Comparison of ENCODE assay signal across 1 cellular context in the genomic region with DNA sequence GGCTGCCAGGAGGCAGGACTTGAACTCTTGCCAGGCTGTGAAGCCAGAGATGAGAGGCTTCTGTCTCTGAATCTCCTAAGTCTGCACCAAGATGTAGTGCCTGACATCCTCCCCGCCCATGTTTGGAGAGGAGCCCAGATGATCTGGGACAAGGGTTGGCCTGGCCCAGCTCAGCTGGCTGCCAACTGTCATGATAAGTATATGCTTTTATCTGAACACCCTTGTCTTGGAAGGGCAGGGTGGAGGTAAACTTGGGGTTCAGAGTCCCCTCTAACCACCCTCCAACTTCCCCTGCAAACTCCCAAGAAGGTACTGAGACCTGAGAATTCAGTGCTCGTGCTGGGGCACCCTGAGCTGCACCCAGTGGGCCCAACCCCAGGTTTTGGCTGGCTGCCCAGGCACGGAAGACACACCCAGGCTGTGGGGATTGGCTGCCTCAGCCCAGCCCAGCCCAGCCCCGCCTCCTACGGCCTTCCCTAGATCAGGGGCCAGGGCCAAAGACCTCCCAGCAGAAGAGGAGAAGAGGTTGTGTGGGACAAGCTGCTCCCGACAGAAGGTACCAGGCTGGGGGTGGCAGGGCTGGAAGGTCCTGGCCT.
TF ChIP-seq lines count a peak whose summit lies in the region.

A gene with protein sequence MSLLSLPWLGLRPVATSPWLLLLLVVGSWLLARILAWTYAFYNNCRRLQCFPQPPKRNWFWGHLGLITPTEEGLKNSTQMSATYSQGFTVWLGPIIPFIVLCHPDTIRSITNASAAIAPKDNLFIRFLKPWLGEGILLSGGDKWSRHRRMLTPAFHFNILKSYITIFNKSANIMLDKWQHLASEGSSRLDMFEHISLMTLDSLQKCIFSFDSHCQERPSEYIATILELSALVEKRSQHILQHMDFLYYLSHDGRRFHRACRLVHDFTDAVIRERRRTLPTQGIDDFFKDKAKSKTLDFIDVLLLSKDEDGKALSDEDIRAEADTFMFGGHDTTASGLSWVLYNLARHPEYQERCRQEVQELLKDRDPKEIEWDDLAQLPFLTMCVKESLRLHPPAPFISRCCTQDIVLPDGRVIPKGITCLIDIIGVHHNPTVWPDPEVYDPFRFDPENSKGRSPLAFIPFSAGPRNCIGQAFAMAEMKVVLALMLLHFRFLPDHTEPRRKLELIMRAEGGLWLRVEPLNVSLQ (plus strand): TSS at position 508 of the 596 bp plus-strand sequence. CDS start 443 bp downstream, outside the sequence.

TF ChIP-seq in HepG2, 621 proteins besides CTCF, POLR2A, EP300 and RAD21 (continues in another document):
- TF ChIP-seq SP5 (CRISPR knock-in tag; IDR thresholded peaks at IDR 0.05; ENCODE audit: borderline replicate concordance, low read depth) (no peak), ZNF619 (CRISPR knock-in tag; IDR thresholded peaks at IDR 0.05) (no peak), CCDC6 (CRISPR knock-in tag; IDR thresholded peaks at IDR 0.05) (peak; percentile 30; the same call in 1 of the 2 replicates), MTF2 (CRISPR knock-in tag; IDR thresholded peaks at IDR 0.05; ENCODE audit: borderline replicate concordance) (no peak), MAZ (IDR thresholded peaks at IDR 0.05; ENCODE audit: borderline replicate concordance, low read depth, low read length) (no peak), MAZ (CRISPR knock-in tag; IDR thresholded peaks at IDR 0.05; ENCODE audit: low read depth) (peak; percentile 44; the same call in 1 of the 2 replicates), RBAK (CRISPR knock-in tag; IDR thresholded peaks at IDR 0.05) (no peak), NFYC (CRISPR knock-in tag; IDR thresholded peaks at IDR 0.05) (peak; percentile 64), ZC3H4 (CRISPR knock-in tag; IDR thresholded peaks at IDR 0.05; ENCODE audit: borderline replicate concordance) (no peak), PLRG1 (conservative IDR thresholded peaks at IDR 0.05) (no peak), ZNF558 (CRISPR knock-in tag; IDR thresholded peaks at IDR 0.05; ENCODE audit: borderline replicate concordance) (no peak), ZNF543 (CRISPR knock-in tag; IDR thresholded peaks at IDR 0.05) (0 out of 2 replicates have a peak, but pooled peaks have one; percentile 29), HOXA5 (CRISPR knock-in tag; IDR thresholded peaks at IDR 0.05) (0 out of 2 replicates have a peak, but pooled peaks have one; percentile 69), RBFOX2 (IDR thresholded peaks at IDR 0.05; ENCODE audit: low read depth, low read length) (peak; percentile 42; the same call in 1 of the 2 replicates), ZNF749 (CRISPR knock-in tag; IDR thresholded peaks at IDR 0.05; ENCODE audit: borderline replicate concordance) (no peak), PPARG (CRISPR knock-in tag; conservative IDR thresholded peaks at IDR 0.05) (peak; percentile 44; the same call in 1 of the 2 replicates), MBD4 (IDR thresholded peaks at IDR 0.05; ENCODE audit: borderline replicate concordance, low read length) (no peak), KMT2A (CRISPR knock-in tag; IDR thresholded peaks at IDR 0.05) (no peak), PAWR (CRISPR knock-in tag; IDR thresholded peaks at IDR 0.05; ENCODE audit: borderline replicate concordance) (no peak), FOSL1 (CRISPR knock-in tag; IDR thresholded peaks at IDR 0.05; ENCODE audit: borderline replicate concordance) (no peak), ZNF335 (CRISPR knock-in tag; IDR thresholded peaks at IDR 0.05) (0 out of 2 replicates have a peak, but pooled peaks have one; percentile 35), SPEN (CRISPR knock-in tag; IDR thresholded peaks at IDR 0.05; ENCODE audit: low read depth) (0 out of 2 replicates have a peak, but pooled peaks have one; percentile 26), RBM39 (IDR thresholded peaks at IDR 0.05; ENCODE audit: low read depth, low read length, poor library complexity, severe bottlenecking) (peak; percentile 29), ZNF883 (CRISPR knock-in tag; IDR thresholded peaks at IDR 0.05; ENCODE audit: not compliant biosample characterization) (no peak), PRPF4 (IDR thresholded peaks at IDR 0.05; ENCODE audit: low read depth, low read length, poor library complexity, severe bottlenecking) (no peak), IKZF4 (CRISPR knock-in tag; IDR thresholded peaks at IDR 0.05; ENCODE audit: borderline replicate concordance, low read depth, not compliant biosample characterization) (no peak), TGIF2 (CRISPR knock-in tag; IDR thresholded peaks at IDR 0.05) (0 out of 2 replicates have a peak, but pooled peaks have one; percentile 54), EED (CRISPR knock-in tag; IDR thresholded peaks at IDR 0.05) (no peak), ARNT2 (CRISPR knock-in tag; IDR thresholded peaks at IDR 0.05; ENCODE audit: low read depth) (no peak), SRF (IDR thresholded peaks at IDR 0.05; ENCODE audit: low read depth, low read length) (no peak)
- TF ChIP-seq, protein P1, sequence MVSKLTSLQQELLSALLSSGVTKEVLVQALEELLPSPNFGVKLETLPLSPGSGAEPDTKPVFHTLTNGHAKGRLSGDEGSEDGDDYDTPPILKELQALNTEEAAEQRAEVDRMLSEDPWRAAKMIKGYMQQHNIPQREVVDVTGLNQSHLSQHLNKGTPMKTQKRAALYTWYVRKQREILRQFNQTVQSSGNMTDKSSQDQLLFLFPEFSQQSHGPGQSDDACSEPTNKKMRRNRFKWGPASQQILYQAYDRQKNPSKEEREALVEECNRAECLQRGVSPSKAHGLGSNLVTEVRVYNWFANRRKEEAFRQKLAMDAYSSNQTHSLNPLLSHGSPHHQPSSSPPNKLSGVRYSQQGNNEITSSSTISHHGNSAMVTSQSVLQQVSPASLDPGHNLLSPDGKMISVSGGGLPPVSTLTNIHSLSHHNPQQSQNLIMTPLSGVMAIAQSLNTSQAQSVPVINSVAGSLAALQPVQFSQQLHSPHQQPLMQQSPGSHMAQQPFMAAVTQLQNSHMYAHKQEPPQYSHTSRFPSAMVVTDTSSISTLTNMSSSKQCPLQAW (CRISPR knock-in tag; IDR thresholded peaks at IDR 0.05) = peak; percentile 10; the same call in 1 of the 2 replicates
- TF ChIP-seq, protein P2, sequence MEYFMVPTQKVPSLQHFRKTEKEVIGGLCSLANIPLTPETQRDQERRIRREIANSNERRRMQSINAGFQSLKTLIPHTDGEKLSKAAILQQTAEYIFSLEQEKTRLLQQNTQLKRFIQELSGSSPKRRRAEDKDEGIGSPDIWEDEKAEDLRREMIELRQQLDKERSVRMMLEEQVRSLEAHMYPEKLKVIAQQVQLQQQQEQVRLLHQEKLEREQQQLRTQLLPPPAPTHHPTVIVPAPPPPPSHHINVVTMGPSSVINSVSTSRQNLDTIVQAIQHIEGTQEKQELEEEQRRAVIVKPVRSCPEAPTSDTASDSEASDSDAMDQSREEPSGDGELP (IDR thresholded peaks at IDR 0.05; ENCODE audit: borderline replicate concordance, low read depth) = peak; percentile 62; the same call in 1 of the 2 replicates
- TF ChIP-seq, protein P3, sequence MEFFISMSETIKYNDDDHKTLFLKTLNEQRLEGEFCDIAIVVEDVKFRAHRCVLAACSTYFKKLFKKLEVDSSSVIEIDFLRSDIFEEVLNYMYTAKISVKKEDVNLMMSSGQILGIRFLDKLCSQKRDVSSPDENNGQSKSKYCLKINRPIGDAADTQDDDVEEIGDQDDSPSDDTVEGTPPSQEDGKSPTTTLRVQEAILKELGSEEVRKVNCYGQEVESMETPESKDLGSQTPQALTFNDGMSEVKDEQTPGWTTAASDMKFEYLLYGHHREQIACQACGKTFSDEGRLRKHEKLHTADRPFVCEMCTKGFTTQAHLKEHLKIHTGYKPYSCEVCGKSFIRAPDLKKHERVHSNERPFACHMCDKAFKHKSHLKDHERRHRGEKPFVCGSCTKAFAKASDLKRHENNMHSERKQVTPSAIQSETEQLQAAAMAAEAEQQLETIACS (CRISPR knock-in tag; IDR thresholded peaks at IDR 0.05) = no peak
- TF ChIP-seq, protein P4, sequence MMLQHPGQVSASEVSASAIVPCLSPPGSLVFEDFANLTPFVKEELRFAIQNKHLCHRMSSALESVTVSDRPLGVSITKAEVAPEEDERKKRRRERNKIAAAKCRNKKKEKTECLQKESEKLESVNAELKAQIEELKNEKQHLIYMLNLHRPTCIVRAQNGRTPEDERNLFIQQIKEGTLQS (CRISPR knock-in tag; IDR thresholded peaks at IDR 0.05) = no peak
- TF ChIP-seq, protein P5, sequence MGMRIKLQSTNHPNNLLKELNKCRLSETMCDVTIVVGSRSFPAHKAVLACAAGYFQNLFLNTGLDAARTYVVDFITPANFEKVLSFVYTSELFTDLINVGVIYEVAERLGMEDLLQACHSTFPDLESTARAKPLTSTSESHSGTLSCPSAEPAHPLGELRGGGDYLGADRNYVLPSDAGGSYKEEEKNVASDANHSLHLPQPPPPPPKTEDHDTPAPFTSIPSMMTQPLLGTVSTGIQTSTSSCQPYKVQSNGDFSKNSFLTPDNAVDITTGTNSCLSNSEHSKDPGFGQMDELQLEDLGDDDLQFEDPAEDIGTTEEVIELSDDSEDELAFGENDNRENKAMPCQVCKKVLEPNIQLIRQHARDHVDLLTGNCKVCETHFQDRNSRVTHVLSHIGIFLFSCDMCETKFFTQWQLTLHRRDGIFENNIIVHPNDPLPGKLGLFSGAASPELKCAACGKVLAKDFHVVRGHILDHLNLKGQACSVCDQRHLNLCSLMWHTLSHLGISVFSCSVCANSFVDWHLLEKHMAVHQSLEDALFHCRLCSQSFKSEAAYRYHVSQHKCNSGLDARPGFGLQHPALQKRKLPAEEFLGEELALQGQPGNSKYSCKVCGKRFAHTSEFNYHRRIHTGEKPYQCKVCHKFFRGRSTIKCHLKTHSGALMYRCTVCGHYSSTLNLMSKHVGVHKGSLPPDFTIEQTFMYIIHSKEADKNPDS (CRISPR knock-in tag; IDR thresholded peaks at IDR 0.05) = no peak
- TF ChIP-seq, protein P6, sequence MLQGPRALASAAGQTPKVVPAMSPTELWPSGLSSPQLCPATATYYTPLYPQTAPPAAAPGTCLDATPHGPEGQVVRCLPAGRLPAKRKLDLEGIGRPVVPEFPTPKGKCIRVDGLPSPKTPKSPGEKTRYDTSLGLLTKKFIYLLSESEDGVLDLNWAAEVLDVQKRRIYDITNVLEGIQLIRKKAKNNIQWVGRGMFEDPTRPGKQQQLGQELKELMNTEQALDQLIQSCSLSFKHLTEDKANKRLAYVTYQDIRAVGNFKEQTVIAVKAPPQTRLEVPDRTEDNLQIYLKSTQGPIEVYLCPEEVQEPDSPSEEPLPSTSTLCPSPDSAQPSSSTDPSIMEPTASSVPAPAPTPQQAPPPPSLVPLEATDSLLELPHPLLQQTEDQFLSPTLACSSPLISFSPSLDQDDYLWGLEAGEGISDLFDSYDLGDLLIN (CRISPR knock-in tag; IDR thresholded peaks at IDR 0.05; ENCODE audit: borderline replicate concordance) = no peak
- TF ChIP-seq, protein P7, sequence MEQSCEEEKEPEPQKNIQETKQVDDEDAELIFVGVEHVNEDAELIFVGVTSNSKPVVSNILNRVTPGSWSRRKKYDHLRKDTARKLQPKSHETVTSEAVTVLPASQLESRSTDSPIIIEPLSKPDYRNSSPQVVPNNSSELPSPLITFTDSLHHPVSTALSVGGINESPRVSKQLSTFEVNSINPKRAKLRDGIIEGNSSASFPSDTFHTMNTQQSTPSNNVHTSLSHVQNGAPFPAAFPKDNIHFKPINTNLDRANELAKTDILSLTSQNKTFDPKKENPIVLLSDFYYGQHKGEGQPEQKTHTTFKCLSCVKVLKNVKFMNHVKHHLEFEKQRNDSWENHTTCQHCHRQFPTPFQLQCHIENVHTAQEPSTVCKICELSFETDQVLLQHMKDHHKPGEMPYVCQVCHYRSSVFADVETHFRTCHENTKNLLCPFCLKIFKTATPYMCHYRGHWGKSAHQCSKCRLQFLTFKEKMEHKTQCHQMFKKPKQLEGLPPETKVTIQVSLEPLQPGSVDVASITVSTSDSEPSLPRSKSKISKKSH (CRISPR knock-in tag; IDR thresholded peaks at IDR 0.05; ENCODE audit: borderline replicate concordance) = peak; percentile 69; the same call in 1 of the 2 replicates
- TF ChIP-seq, protein P8, sequence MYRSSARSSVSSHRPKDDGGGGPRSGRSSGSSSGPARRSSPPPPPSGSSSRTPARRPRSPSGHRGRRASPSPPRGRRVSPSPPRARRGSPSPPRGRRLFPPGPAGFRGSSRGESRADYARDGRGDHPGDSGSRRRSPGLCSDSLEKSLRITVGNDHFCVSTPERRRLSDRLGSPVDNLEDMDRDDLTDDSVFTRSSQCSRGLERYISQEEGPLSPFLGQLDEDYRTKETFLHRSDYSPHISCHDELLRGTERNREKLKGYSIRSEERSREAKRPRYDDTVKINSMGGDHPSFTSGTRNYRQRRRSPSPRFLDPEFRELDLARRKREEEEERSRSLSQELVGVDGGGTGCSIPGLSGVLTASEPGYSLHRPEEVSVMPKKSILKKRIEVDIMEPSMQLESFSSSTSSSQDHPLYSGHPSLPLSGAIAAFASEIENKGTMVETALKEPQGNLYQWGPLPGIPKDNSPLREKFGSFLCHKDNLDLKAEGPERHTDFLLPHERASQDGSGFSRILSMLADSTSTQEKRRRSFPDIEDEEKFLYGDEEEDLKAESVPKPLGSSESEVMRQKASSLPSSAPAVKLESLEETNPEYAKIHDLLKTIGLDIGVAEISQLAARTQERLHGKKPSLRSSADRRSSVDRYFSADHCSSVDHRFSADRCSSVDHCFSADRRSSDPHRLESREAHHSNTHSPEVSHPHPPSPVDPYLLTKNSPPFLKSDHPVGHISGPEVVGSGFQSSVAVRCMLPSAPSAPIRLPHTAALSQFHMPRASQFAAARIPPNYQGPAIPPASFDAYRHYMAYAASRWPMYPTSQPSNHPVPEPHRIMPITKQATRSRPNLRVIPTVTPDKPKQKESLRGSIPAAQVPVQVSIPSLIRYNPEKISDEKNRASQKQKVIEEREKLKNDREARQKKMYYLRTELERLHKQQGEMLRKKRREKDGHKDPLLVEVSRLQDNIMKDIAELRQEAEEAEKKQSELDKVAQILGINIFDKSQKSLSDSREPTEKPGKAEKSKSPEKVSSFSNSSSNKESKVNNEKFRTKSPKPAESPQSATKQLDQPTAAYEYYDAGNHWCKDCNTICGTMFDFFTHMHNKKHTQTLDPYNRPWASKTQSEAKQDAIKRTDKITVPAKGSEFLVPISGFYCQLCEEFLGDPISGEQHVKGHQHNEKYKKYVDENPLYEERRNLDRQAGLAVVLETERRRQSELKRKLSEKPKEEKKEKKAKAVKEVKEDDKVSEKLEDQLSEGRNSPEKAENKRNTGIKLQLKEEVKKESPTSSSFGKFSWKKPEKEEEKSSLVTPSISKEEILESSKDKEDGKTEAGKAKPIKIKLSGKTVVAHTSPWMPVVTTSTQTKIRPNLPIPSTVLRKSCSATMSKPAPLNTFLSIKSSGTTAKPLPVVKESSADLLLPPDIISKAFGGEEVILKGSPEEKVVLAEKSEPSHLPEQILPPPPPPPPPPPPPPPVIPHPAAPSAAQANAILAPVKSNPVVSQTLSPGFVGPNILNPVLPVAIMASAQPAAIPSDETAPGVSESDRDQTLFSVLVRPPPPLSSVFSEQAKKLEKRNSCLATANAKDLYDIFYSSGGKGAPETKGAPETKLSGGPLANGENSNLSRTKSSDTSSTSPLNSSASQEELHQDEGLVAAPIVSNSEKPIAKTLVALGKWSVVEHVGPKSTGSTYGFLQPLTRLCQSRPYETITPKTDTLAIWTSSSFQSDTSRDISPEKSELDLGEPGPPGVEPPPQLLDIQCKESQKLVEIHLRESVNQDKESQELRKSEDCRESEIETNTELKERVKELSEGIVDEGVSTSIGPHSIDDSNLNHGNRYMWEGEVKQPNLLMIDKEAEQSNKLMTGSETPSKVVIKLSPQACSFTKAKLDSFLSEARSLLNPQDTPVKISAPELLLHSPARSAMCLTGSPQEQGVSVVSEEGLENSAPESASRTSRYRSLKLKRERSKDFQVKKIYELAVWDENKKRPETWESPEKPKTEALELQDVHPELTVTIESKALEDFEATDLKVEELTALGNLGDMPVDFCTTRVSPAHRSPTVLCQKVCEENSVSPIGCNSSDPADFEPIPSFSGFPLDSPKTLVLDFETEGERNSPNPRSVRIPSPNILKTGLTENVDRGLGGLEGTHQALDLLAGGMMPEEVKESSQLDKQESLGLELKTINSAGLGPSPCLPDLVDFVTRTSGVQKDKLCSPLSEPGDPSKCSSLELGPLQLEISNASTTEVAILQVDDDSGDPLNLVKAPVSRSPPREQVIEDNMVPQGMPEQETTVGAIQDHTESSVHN (CRISPR knock-in tag; IDR thresholded peaks at IDR 0.05) = no peak
